In genomic region chr6:75935473-75935793, GRCh38 we compare ENCODE assay signal across 9 cellular contexts.
DNase-seq lines count a peak whose midpoint lies in the region; ATAC-seq, FAIRE-seq and TF ChIP-seq lines count a peak whose summit lies in the region.
"Had no signal": no experiment of that assay in that cellular context is flagged by ENCODE, and none has a peak within 500 bp of the region (broad histone marks: within the 10 kb centered on the region; RNA-seq: fewer than 3 reads in every experiment).

No MANE protein-coding gene starts in this region.

- DNase-seq in GM06990 (ENCODE audit: extremely low read depth, insufficient read length) (no peak), H1 (ENCODE audit: low read depth in 1 of 2, low spot score in 2 of 2) (no peak), trophoblast cell (peak; percentile 37 to 46), ACHN (no peak), NCI-H69 (lab: John Stamatoyannopoulos, UW) (no peak), NCI-H1417 treated with DMSO at 0.1 percent for 48 hours (lab: John Stamatoyannopoulos, UW) (no peak), GM12892 (ENCODE audit: insufficient read length) (no peak)

- no peak overlapping the region for H2BK15ac ChIP-seq in H1 (ENCODE audit: low read length)

- no peak overlapping the region for H3K56ac ChIP-seq in H1 (replicated peaks; ENCODE audit: insufficient read length, low read depth, low read length)

- H3K23ac ChIP-seq in H1 (ENCODE audit: insufficient read length) (no peak overlapping the region), trophoblast cell (ENCODE audit: low read length) (no peak overlapping the region)

- no peaks in the 10 kb centered on the region for H3K36me3 ChIP-seq in GM06990 (ENCODE audit: control insufficient read depth, insufficient read depth, low read length)
- no peaks in the 10 kb centered on the region for H3K36me3 ChIP-seq in H1 (ENCODE audit: control insufficient read depth in 2 of 4, insufficient read depth in 4 of 4, low read length in 3 of 4)
- H3K36me3 ChIP-seq in trophoblast cell (ENCODE audit: control insufficient read depth in 1 of 2, insufficient read depth in 2 of 2, low read length in 2 of 2) = no peaks in the 10 kb centered on the region

- FAIRE-seq in H1 (lab: Jason Lieb, UNC) = no peak
- no peak for FAIRE-seq in GM12892 (lab: Jason Lieb, UNC)

- H3K18ac ChIP-seq in H1 (ENCODE audit: extremely low read depth, low read length) (no peak overlapping the region), trophoblast cell (ENCODE audit: low read length) (peak overlapping the region; percentile 19)

- H3K79me1 ChIP-seq in H1 (ENCODE audit: low read depth, low read length) = no peaks in the 10 kb centered on the region
- H3K79me1 ChIP-seq in trophoblast cell (ENCODE audit: low read length) = peaks cover 4% of the 10 kb centered on the region

- CTCF ChIA-PET in H1 (lab: Charles Lee; ENCODE audit: partially characterized antibody) = interaction anchor here (0.6 to 5.7 kb wide), 27 partner anchors 11 to 1124 kb away, joined by 3 to 47 read pairs (median 4); no protein-coding TSS in a partner anchor

- H2BK20ac ChIP-seq in H1 (ENCODE audit: low read length) = no peak overlapping the region

- H2BK5ac ChIP-seq in H1 (ENCODE audit: low read depth, low read length) = no peak overlapping the region
- no peak overlapping the region for H2BK5ac ChIP-seq in trophoblast cell (ENCODE audit: low read depth, low read length, poor library complexity)

- no peak overlapping the region for H2AFZ ChIP-seq in H1 (ENCODE audit: low read length)
- H2AFZ ChIP-seq in trophoblast cell (ENCODE audit: insufficient read depth, low read length, poor library complexity) = peak overlapping the region; percentile 66

- H3K23me2 ChIP-seq in H1 (ENCODE audit: low read depth, low read length) = no peaks in the 10 kb centered on the region

- no peak overlapping the region for H4K8ac ChIP-seq in H1 (ENCODE audit: extremely low read depth, insufficient read depth, low read length)
- H4K8ac ChIP-seq in trophoblast cell (ENCODE audit: low read depth, low read length) = peak overlapping the region; percentile 36

- H3K27ac ChIP-seq in H1 (ENCODE audit: low read depth, low read length) (no peak overlapping the region), trophoblast cell (ENCODE audit: low read depth, low read length) (no peak overlapping the region)

- H3K14ac ChIP-seq in H1 (ENCODE audit: insufficient read length) = no peak overlapping the region
- H3K14ac ChIP-seq in trophoblast cell (ENCODE audit: low read length) = no peak overlapping the region

- POLR2A ChIA-PET in H1 (lab: Charles Lee; ENCODE audit: partially characterized antibody) = no interaction called here

- TF ChIP-seq RAD21 in H1 (IDR thresholded peaks at IDR 0.05 in 1 of 2, conservative IDR thresholded peaks at IDR 0.05 in 1 of 2; ENCODE audit: low read depth in 2 of 2, low read length in 2 of 2) = peak in 1 of 2 experiments; percentile 11; a peak in 1 of 4 replicates

- ATAC-seq in HG03280 (IDR thresholded peaks at IDR 0.05; ENCODE audit: unreplicated experiment) = peak; percentile 16

- peak overlapping the region; percentile 13 to 89 for H3K4me2 ChIP-seq in H1 (ENCODE audit: insufficient read depth in 1 of 2, low read depth in 2 of 2, low read length in 2 of 2)
- H3K4me2 ChIP-seq in trophoblast cell (ENCODE audit: low read length) = peak overlapping the region; percentile 86

- H2AK5ac ChIP-seq in H1 (ENCODE audit: low read depth, low read length) (no peak overlapping the region), trophoblast cell (ENCODE audit: low read length) (no peak overlapping the region)

- H3K9ac ChIP-seq in H1 (replicated peaks in 1 of 4; ENCODE audit: extremely low read depth in 1 of 4, low read depth in 3 of 4, low read length in 3 of 4) (no peak overlapping the region), trophoblast cell (ENCODE audit: low read length) (peak overlapping the region; percentile 12)

- TF ChIP-seq CTCF in GM06990 (IDR thresholded peaks at IDR 0.05; ENCODE audit: insufficient read depth, low read length, poor library complexity, severe bottlenecking) = no peak
- peak in 1 of 3 experiments; percentile 9; a peak in 1 of 4 replicates for TF ChIP-seq CTCF in H1 (IDR thresholded peaks at IDR 0.05; ENCODE audit: control extremely low read depth in 1 of 3, insufficient read depth in 1 of 3, low read depth in 1 of 3, low read length in 3 of 3)

- H4K5ac ChIP-seq in H1 (ENCODE audit: insufficient read length, low read depth, low read length) = no peak overlapping the region

- H4K12ac ChIP-seq in trophoblast cell (ENCODE audit: low read depth, low read length) = no peak overlapping the region

- no peaks in the 10 kb centered on the region for H3K79me2 ChIP-seq in H1 (ENCODE audit: control insufficient read depth in 1 of 2, insufficient read depth in 2 of 2, low read length in 2 of 2)
- H3K79me2 ChIP-seq in trophoblast cell (ENCODE audit: control insufficient read depth, insufficient read depth, low read length, poor library complexity) = no peaks in the 10 kb centered on the region

- H3K9me3 ChIP-seq in H1 (ENCODE audit: insufficient read depth in 2 of 2, low read depth in 1 of 2, low read length in 1 of 2) (no peaks in the 10 kb centered on the region), trophoblast cell (ENCODE audit: insufficient read depth, low read depth, low read length) (no peaks in the 10 kb centered on the region)

- H4K91ac ChIP-seq in H1 (replicated peaks; ENCODE audit: insufficient read length, low read length) = no peak overlapping the region
- peak overlapping the region; percentile 42 for H4K91ac ChIP-seq in trophoblast cell (ENCODE audit: low read depth, low read length)

- H2BK120ac ChIP-seq in H1 (replicated peaks; ENCODE audit: low read depth, low read length) = no peak overlapping the region
- H2BK120ac ChIP-seq in trophoblast cell (ENCODE audit: insufficient read depth, low read length, poor library complexity) = peak overlapping the region; percentile 41

- H3K4me3 ChIP-seq in GM06990 (replicated peaks; ENCODE audit: low read depth, low read length) (peak overlapping the region; percentile 0; the same call in 1 of the 2 replicates), H1 (ENCODE audit: extremely low read depth in 1 of 4, insufficient read depth in 2 of 4, low read depth in 3 of 4, low read length in 4 of 4) (peak overlapping the region; percentile 5 to 61 (median 48); a peak in 7 of 8 replicates), trophoblast cell (ENCODE audit: low read depth, low read length) (peak overlapping the region; percentile 62)
- H3K4me3 ChIP-seq: K562 had no signal

- H3K4me1 ChIP-seq in H1 (replicated peaks in 1 of 4; ENCODE audit: control insufficient read depth in 3 of 4, insufficient read depth in 4 of 4, low read length in 3 of 4) = peaks cover 0 to 2% (median 0%) of the 10 kb centered on the region in 4 experiments; a peak in 2 of 7 replicates
- peaks cover 2% of the 10 kb centered on the region in 2 experiments for H3K4me1 ChIP-seq in trophoblast cell (ENCODE audit: control insufficient read depth in 1 of 2, insufficient read depth in 2 of 2, low read length in 2 of 2)

- in situ Hi-C loops in ACHN (cut with HindIII; ENCODE audit: low pct_ligation_motif_present, low pct_unique_long_range_greater_than_20kb, low sequenced_read_pairs) = no loop called here

- H3K27me3 ChIP-seq in GM06990 (replicated peaks; ENCODE audit: control insufficient read depth, insufficient read depth, low read length) = no peaks in the 10 kb centered on the region
- peaks cover 0 to 9% (median 2%) of the 10 kb centered on the region in 4 experiments; a peak in 3 of 7 replicates for H3K27me3 ChIP-seq in H1 (replicated peaks in 1 of 4; ENCODE audit: control insufficient read depth in 3 of 4, extremely low read depth in 1 of 4, insufficient read depth in 3 of 4, low read length in 3 of 4)
- no peaks in the 10 kb centered on the region for H3K27me3 ChIP-seq in trophoblast cell (ENCODE audit: insufficient read depth, low read length)

- H3K4ac ChIP-seq in H1 (replicated peaks; ENCODE audit: insufficient read length, low read depth, low read length) (no peak overlapping the region), trophoblast cell (ENCODE audit: low read depth, low read length) (no peak overlapping the region)

- 20% methylated on average over 12 of the region's 12 CpGs; no CpG with 5 or more reads in 1 of the 2 experiments for WGBS in H1 (ENCODE audit: extremely low coverage in 1 of 2, insufficient coverage in 1 of 2, insufficient read length in 1 of 2, insufficient replicate concordance in 2 of 2, low coverage in 1 of 2, low lambda C conversion rate in 2 of 2, missing lambda C conversion rate in 1 of 2), 2 experiments
- no CpG with 5 or more reads among the region's 12 CpGs for WGBS in trophoblast cell (ENCODE audit: extremely low coverage, insufficient coverage, insufficient read length)

- TF ChIP-seq POLR2A in H1 (IDR thresholded peaks at IDR 0.05; ENCODE audit: control extremely low read depth in 1 of 2, low read depth in 2 of 2, low read length in 2 of 2) (no peak), GM12892 (IDR thresholded peaks at IDR 0.05; ENCODE audit: low read depth, low read length) (no peak)

- TF ChIP-seq EP300 in H1 (IDR thresholded peaks at IDR 0.05; ENCODE audit: borderline replicate concordance in 1 of 2, low read depth in 2 of 2, low read length in 2 of 2) = no peak

- H2BK12ac ChIP-seq in H1 (ENCODE audit: low read depth, low read length) (no peak overlapping the region), trophoblast cell (ENCODE audit: low read length) (peak overlapping the region; percentile 20)

- no peaks in the 10 kb centered on the region for H4K20me1 ChIP-seq in H1 (replicated peaks in 1 of 2; ENCODE audit: control insufficient read depth in 1 of 2, insufficient read depth in 2 of 2, low read length in 2 of 2)

TF ChIP-seq in H1, 55 proteins besides CTCF, POLR2A, EP300 and RAD21:
- no peak for TF ChIP-seq BRCA1 (IDR thresholded peaks at IDR 0.05; ENCODE audit: low read depth, low read length)
- TF ChIP-seq ASH2L (IDR thresholded peaks at IDR 0.05; ENCODE audit: low read length) = peak; percentile 26
- TF ChIP-seq YY1 (IDR thresholded peaks at IDR 0.05; ENCODE audit: low read depth, low read length) = 0 out of 2 replicates have a peak, but pooled peaks have one; percentile 10

Comparison
In these comparisons a context has a peak if more than half of its experiments do, and no peak if none do; other contexts are left out.
1. DNase-seq: peak in trophoblast cell (2 of 2); none in GM06990 (single experiment), H1 (0 of 2), ACHN (single experiment), NCI-H69 (single experiment), NCI-H1417 treated with DMSO at 0.1 percent for 48 hours (single experiment) and GM12892 (single experiment).
2. H3K4me3 ChIP-seq: peak in every context shown above with its lines; median percentile 62 in trophoblast cell; 48 in H1; 0 in GM06990.